Comparison of ENCODE assay signal across 18 cellular contexts in genomic region chr10:78260675-78261074, GRCh38.
DNase-seq lines count a peak whose midpoint lies in the region; ATAC-seq and TF ChIP-seq lines count a peak whose summit lies in the region.
"Had no signal": no experiment of that assay in that cellular context is flagged by ENCODE, and none has a peak within 500 bp of the region (broad histone marks: within the 10 kb centered on the region; RNA-seq: fewer than 3 reads in every experiment).

No MANE protein-coding gene starts in this region.

- H3F3A ChIP-seq in smooth muscle cell (ENCODE audit: low read depth): peaks cover 15% of the 10 kb centered on the region

- in situ Hi-C loops in mammary epithelial cell (cut with MboI; ENCODE audit: low sequenced_read_pairs in 2 of 2): no loop called here

- no peaks in the 10 kb centered on the region for H3K79me2 ChIP-seq in smooth muscle cell (ENCODE audit: low read depth)
- H3K79me2 ChIP-seq in mammary epithelial cell (ENCODE audit: insufficient read depth, low read length): no peaks in the 10 kb centered on the region

- intact Hi-C loops in mammary epithelial cell (cut with micrococcal nuclease): no loop called here

- 93% methylated on average over 2 of the region's 2 CpGs for WGBS in smooth muscle cell (ENCODE audit: low lambda C conversion rate)
- 91% methylated on average over 2 of the region's 2 CpGs for WGBS in mammary epithelial cell (ENCODE audit: low coverage, missing lambda C conversion rate)

- H3K27me3 ChIP-seq in smooth muscle cell (ENCODE audit: low read depth) (no peaks in the 10 kb centered on the region), mammary epithelial cell (ENCODE audit: insufficient read depth, low read length) (no peaks in the 10 kb centered on the region)

- no peaks in the 10 kb centered on the region for H3K9me3 ChIP-seq in smooth muscle cell (replicated peaks; ENCODE audit: low read depth)
- no peaks in the 10 kb centered on the region for H3K9me3 ChIP-seq in mammary epithelial cell (replicated peaks; ENCODE audit: insufficient read depth, low read length)

- TF ChIP-seq CTCF in glutamatergic neuron (IDR thresholded peaks at IDR 0.05; ENCODE audit: partially characterized antibody, unreplicated experiment) (no peak), smooth muscle cell (IDR thresholded peaks at IDR 0.05; ENCODE audit: borderline replicate concordance, insufficient read depth, poor library complexity, severe bottlenecking) (no peak), mammary epithelial cell (conservative IDR thresholded peaks at IDR 0.05 in 1 of 2, IDR thresholded peaks at IDR 0.05 in 1 of 2; ENCODE audit: extremely low read depth in 1 of 2, insufficient read depth in 1 of 2, low read depth in 1 of 2, low read length in 2 of 2) (no peak)

- H3K9ac ChIP-seq in smooth muscle cell (ENCODE audit: low read depth) (no peak overlapping the region), mammary epithelial cell (ENCODE audit: insufficient read depth, low read length) (no peak overlapping the region)

- POLR2A ChIA-PET in naive thymus-derived CD8-positive, alpha-beta T cell (lab: Charles Lee): no interaction called here

- dilution Hi-C loops in mammary epithelial cell (cut with HindIII; ENCODE audit: low sequenced_read_pairs): no loop called here

- no peaks in the 10 kb centered on the region for H3K9me3 Mint-ChIP-seq in stimulated activated naive CD8-positive, alpha-beta T cell treated with anti-CD3 and anti-CD28 coated beads, Interleukin-15, amount 100 ng/mL, for 72 hours
- no peaks in the 10 kb centered on the region for H3K9me3 Mint-ChIP-seq in glutamatergic neuron (ENCODE audit: unreplicated experiment)
- no peaks in the 10 kb centered on the region for H3K9me3 Mint-ChIP-seq in naive thymus-derived CD8-positive, alpha-beta T cell
- H3K9me3 Mint-ChIP-seq: IgD-negative memory B cell had no signal

- no peak overlapping the region for H2AFZ ChIP-seq in smooth muscle cell (ENCODE audit: low read depth)
- no peak overlapping the region for H2AFZ ChIP-seq in mammary epithelial cell (ENCODE audit: low read depth, low read length)
- H2AFZ ChIP-seq: PC-9 had no signal

- H3K36me3 ChIP-seq in smooth muscle cell (ENCODE audit: low read depth) (no peaks in the 10 kb centered on the region), mammary epithelial cell (ENCODE audit: insufficient read depth, low read length) (no peaks in the 10 kb centered on the region)

- H3K4me1 Mint-ChIP-seq in stimulated activated naive CD8-positive, alpha-beta T cell treated with anti-CD3 and anti-CD28 coated beads, Interleukin-15, amount 100 ng/mL, for 72 hours: peaks cover 5% of the 10 kb centered on the region
- H3K4me1 Mint-ChIP-seq in glutamatergic neuron (ENCODE audit: low read depth, unreplicated experiment): peaks cover 3% of the 10 kb centered on the region
- no peaks in the 10 kb centered on the region for H3K4me1 Mint-ChIP-seq in naive thymus-derived CD8-positive, alpha-beta T cell
- H3K4me1 Mint-ChIP-seq: B cell; CD4-positive, CD25-positive, alpha-beta regulatory T cell; IgD-negative memory B cell had no signal

- H3K4me1 ChIP-seq in smooth muscle cell (ENCODE audit: low read depth) (peaks cover 9% of the 10 kb centered on the region), mammary epithelial cell (ENCODE audit: insufficient read depth, low read length) (peaks cover 12% of the 10 kb centered on the region)

- CTCF ChIA-PET in mammary epithelial cell (lab: Charles Lee; ENCODE audit: low non-redundant PET): no interaction called here

- H4K20me1 ChIP-seq in smooth muscle cell (ENCODE audit: low read depth): no peaks in the 10 kb centered on the region
- H4K20me1 ChIP-seq in mammary epithelial cell (ENCODE audit: insufficient read depth, low read length): no peaks in the 10 kb centered on the region

- peak; percentile 69 for ATAC-seq in stimulated activated naive CD8-positive, alpha-beta T cell treated with anti-CD3 and anti-CD28 coated beads, Interleukin-15, Interleukin-2, amounts not matched to agents 100 U/mL and 50 U/mL, for 24 hours
- no peak for ATAC-seq in stimulated activated naive CD8-positive, alpha-beta T cell treated with anti-CD3 and anti-CD28 coated beads, Interleukin-15, amount 100 ng/mL, for 72 hours
- no peak for ATAC-seq in naive thymus-derived CD8-positive, alpha-beta T cell

- H3K4me2 ChIP-seq in smooth muscle cell (peak overlapping the region; percentile 30), mammary epithelial cell (ENCODE audit: insufficient read depth, low read depth, low read length) (no peak overlapping the region)
- H3K4me2 ChIP-seq: PC-9 had no signal

- no peak for DNase-seq in stimulated activated naive CD8-positive, alpha-beta T cell treated with anti-CD3 and anti-CD28 coated beads, Interleukin-15, Interleukin-2, amounts not matched to agents 100 U/mL and 50 U/mL, for 24 hours
- no peak for DNase-seq in stimulated activated naive CD8-positive, alpha-beta T cell treated with anti-CD3 and anti-CD28 coated beads, Interleukin-15, amount 100 ng/mL, for 72 hours
- DNase-seq in glutamatergic neuron (no peak), smooth muscle cell (lab: John Stamatoyannopoulos, UW; ENCODE audit: unreplicated experiment) (no peak), mammary epithelial cell (no peak), NCI-H2227 (lab: John Stamatoyannopoulos, UW; ENCODE audit: unreplicated experiment) (no peak)
- DNase-seq in naive thymus-derived CD8-positive, alpha-beta T cell: no peak
- DNase-seq: Calu3; CD4-positive, CD25-positive, alpha-beta regulatory T cell; DMS53; MM.1S; NCI-H1092 treated with DMSO at 0.1 percent for 48 hours; NCI-H1694; NCI-H2227 treated with DMSO at 0.1 percent for 48 hours; NCI-H524; PC-9 had no signal

- H3K27ac ChIP-seq in smooth muscle cell (ENCODE audit: low read depth): peak overlapping the region; percentile 84
- no peak overlapping the region for H3K27ac ChIP-seq in mammary epithelial cell (ENCODE audit: insufficient read depth, low read depth, low read length)
- H3K27ac ChIP-seq: PC-9 had no signal

- H3K27me3 Mint-ChIP-seq in stimulated activated naive CD8-positive, alpha-beta T cell treated with anti-CD3 and anti-CD28 coated beads, Interleukin-15, amount 100 ng/mL, for 72 hours: no peaks in the 10 kb centered on the region
- H3K27me3 Mint-ChIP-seq in glutamatergic neuron (ENCODE audit: unreplicated experiment): peaks cover 12% of the 10 kb centered on the region
- peaks cover 0 to 2% (median 0%) of the 10 kb centered on the region in 5 donors for H3K27me3 Mint-ChIP-seq in naive thymus-derived CD8-positive, alpha-beta T cell

- no peak overlapping the region for H3K4me3 Mint-ChIP-seq in stimulated activated naive CD8-positive, alpha-beta T cell treated with anti-CD3 and anti-CD28 coated beads, Interleukin-15, amount 100 ng/mL, for 72 hours
- H3K4me3 Mint-ChIP-seq in glutamatergic neuron (ENCODE audit: unreplicated experiment): peak overlapping the region; percentile 13
- H3K4me3 Mint-ChIP-seq in naive thymus-derived CD8-positive, alpha-beta T cell: no peak overlapping the region
- H3K4me3 Mint-ChIP-seq: B cell; CD4-positive, CD25-positive, alpha-beta regulatory T cell had no signal

- H3K36me3 Mint-ChIP-seq in glutamatergic neuron (ENCODE audit: unreplicated experiment): no peaks in the 10 kb centered on the region
- no peaks in the 10 kb centered on the region for H3K36me3 Mint-ChIP-seq in naive thymus-derived CD8-positive, alpha-beta T cell
- H3K36me3 Mint-ChIP-seq: CD4-positive, CD25-positive, alpha-beta regulatory T cell; IgD-negative memory B cell had no signal

- BruUV-seq in mammary epithelial cell (replicated peaks; lab: Mats Ljungman, UMichigan): no TSS peak

- H3K27ac Mint-ChIP-seq in stimulated activated naive CD8-positive, alpha-beta T cell treated with anti-CD3 and anti-CD28 coated beads, Interleukin-15, amount 100 ng/mL, for 72 hours: no peak overlapping the region
- H3K27ac Mint-ChIP-seq in glutamatergic neuron (ENCODE audit: unreplicated experiment): no peak overlapping the region
- H3K27ac Mint-ChIP-seq in naive thymus-derived CD8-positive, alpha-beta T cell: no peak overlapping the region
- H3K27ac Mint-ChIP-seq: B cell; CD4-positive, CD25-positive, alpha-beta regulatory T cell had no signal

- no peak overlapping the region for H3K4me3 ChIP-seq in smooth muscle cell
- H3K4me3 ChIP-seq in mammary epithelial cell (replicated peaks in 1 of 3; ENCODE audit: insufficient read depth in 1 of 3, low read depth in 2 of 3, low read length in 3 of 3): no peak overlapping the region
- H3K4me3 ChIP-seq: PC-9 had no signal
